28 cellular contexts compared by ENCODE assay signal in the genomic region with DNA sequence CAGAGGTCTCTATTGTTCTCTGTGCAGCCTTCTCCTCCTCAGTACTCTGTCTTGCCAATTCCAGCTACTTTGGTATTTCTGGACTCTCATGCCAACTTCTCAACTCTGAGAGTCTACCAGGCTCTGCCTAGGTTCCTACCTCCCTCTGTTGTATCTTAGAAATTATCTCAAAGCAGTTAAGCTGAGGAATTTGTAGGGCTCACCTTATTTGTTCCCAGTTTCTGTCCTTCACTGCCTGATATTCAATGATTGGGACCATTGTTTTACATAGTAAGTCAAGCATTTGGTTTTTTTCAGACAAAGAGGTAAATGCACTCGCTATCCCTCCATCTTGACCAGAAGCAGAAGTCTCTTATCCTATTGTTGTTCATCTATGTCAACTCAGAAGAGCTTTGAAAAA.
"Had no signal": no experiment of that assay in that cellular context is flagged by ENCODE, and none has a peak within 500 bp of the region (broad histone marks: within the 10 kb centered on the region; RNA-seq: fewer than 3 reads in every experiment).

No MANE protein-coding gene starts in this region.

- H3K9me3 Mint-ChIP-seq: type B pancreatic cell had no signal

- H3K4me1 Mint-ChIP-seq: stimulated activated effector memory CD8-positive, alpha-beta T cell treated with anti-CD3 and anti-CD28 coated beads, Interleukin-12 subunit alpha, Interleukin-12 subunit beta, amount 100 ng/mL, for 72 hours; stimulated activated memory B cell treated with anti-CD40 and anti-IgM and Interleukin-4, amounts not matched to agents 10 μg/mL and 1 μg/mL and 100 μg/mL, for 72 hours; stimulated activated naive B cell treated with anti-CD40 and anti-IgM and Interleukin-4, amounts not matched to agents 10 μg/mL and 1 μg/mL and 100 μg/mL, for 72 hours; stimulated activated naive CD8-positive, alpha-beta T cell treated with anti-CD3 and anti-CD28 coated beads, Interleukin-15, amount 100 ng/mL, for 72 hours had no signal

- H3K27ac Mint-ChIP-seq: stimulated activated effector memory CD8-positive, alpha-beta T cell treated with anti-CD3 and anti-CD28 coated beads, Interleukin-12 subunit alpha, Interleukin-12 subunit beta, amount 100 ng/mL, for 72 hours; stimulated activated memory B cell treated with anti-CD40 and anti-IgM and Interleukin-4, amounts not matched to agents 10 μg/mL and 1 μg/mL and 100 μg/mL, for 72 hours; stimulated activated naive B cell treated with anti-CD40 and anti-IgM and Interleukin-4, amounts not matched to agents 10 μg/mL and 1 μg/mL and 100 μg/mL, for 72 hours; stimulated activated naive CD8-positive, alpha-beta T cell treated with anti-CD3 and anti-CD28 coated beads, Interleukin-15, amount 100 ng/mL, for 72 hours; stimulated activated naive CD8-positive, alpha-beta T cell treated with anti-CD3 and anti-CD28 coated beads, Interleukin-15, Interleukin-2, amounts not matched to agents 100 ng/mL and 50 ng/mL, for 24 hours; type B pancreatic cell had no signal

- H3K4me3 Mint-ChIP-seq: stimulated activated effector memory CD8-positive, alpha-beta T cell treated with anti-CD3 and anti-CD28 coated beads, Interleukin-12 subunit alpha, Interleukin-12 subunit beta, amount 100 ng/mL, for 72 hours; stimulated activated memory B cell treated with anti-CD40 and anti-IgM and Interleukin-4, amounts not matched to agents 10 μg/mL and 1 μg/mL and 100 μg/mL, for 72 hours; stimulated activated naive B cell treated with anti-CD40 and anti-IgM and Interleukin-4, amounts not matched to agents 10 μg/mL and 1 μg/mL and 100 μg/mL, for 72 hours; stimulated activated naive CD8-positive, alpha-beta T cell treated with anti-CD3 and anti-CD28 coated beads, Interleukin-15, amount 100 ng/mL, for 72 hours; stimulated activated naive CD8-positive, alpha-beta T cell treated with anti-CD3 and anti-CD28 coated beads, Interleukin-15, Interleukin-2, amounts not matched to agents 100 ng/mL and 50 ng/mL, for 24 hours; type B pancreatic cell had no signal

- H3K36me3 ChIP-seq: stomach, suprapubic skin, thoracic aorta, thyroid gland, tibial artery, tibial nerve, transverse colon, upper lobe of left lung, upper lobe of right lung, uterus, vagina had no signal

- H3K36me3 Mint-ChIP-seq: stimulated activated effector memory CD8-positive, alpha-beta T cell treated with anti-CD3 and anti-CD28 coated beads, Interleukin-12 subunit alpha, Interleukin-12 subunit beta, amount 100 ng/mL, for 72 hours; stimulated activated memory B cell treated with anti-CD40 and anti-IgM and Interleukin-4, amounts not matched to agents 10 μg/mL and 1 μg/mL and 100 μg/mL, for 72 hours; stimulated activated naive B cell treated with anti-CD40 and anti-IgM and Interleukin-4, amounts not matched to agents 10 μg/mL and 1 μg/mL and 100 μg/mL, for 72 hours; type B pancreatic cell had no signal

- H3K9me3 ChIP-seq: stomach, suprapubic skin, testis, thoracic aorta, thyroid gland, tibial artery, transverse colon, upper lobe of left lung, upper lobe of right lung, uterus, vagina had no signal

- H3K27ac ChIP-seq: stomach, suprapubic skin, testis, thoracic aorta, thyroid gland, tibial artery, tibial nerve, transverse colon, upper lobe of left lung, upper lobe of right lung, vagina had no signal

- H3K4me1 ChIP-seq: stomach, suprapubic skin, testis, thyroid gland, tibial nerve, transverse colon, upper lobe of left lung, upper lobe of right lung, uterus had no signal

- H3K4me3 ChIP-seq: stomach, suprapubic skin, testis, thoracic aorta, thyroid gland, tibial artery, tibial nerve, transverse colon, upper lobe of left lung, upper lobe of right lung, uterus, vagina had no signal

- H3K27me3 Mint-ChIP-seq: stimulated activated memory B cell treated with anti-CD40 and anti-IgM and Interleukin-4, amounts not matched to agents 10 μg/mL and 1 μg/mL and 100 μg/mL, for 72 hours; stimulated activated naive CD8-positive, alpha-beta T cell treated with anti-CD3 and anti-CD28 coated beads, Interleukin-15, amount 100 ng/mL, for 72 hours; stimulated activated naive CD8-positive, alpha-beta T cell treated with anti-CD3 and anti-CD28 coated beads, Interleukin-15, Interleukin-2, amounts not matched to agents 100 ng/mL and 50 ng/mL, for 24 hours had no signal

- H3K27me3 ChIP-seq: stomach, suprapubic skin, testis, thyroid gland, tibial artery, tibial nerve, transverse colon, upper lobe of left lung, upper lobe of right lung, uterus, vagina had no signal

- DNase-seq: stimulated activated CD4-positive, alpha-beta T cell treated with anti-CD3 and anti-CD28 coated beads, Interleukin-2, amount 100 ng/mL, for 48 hours; stimulated activated CD4-positive, alpha-beta T cell treated with anti-CD3 and anti-CD28 coated beads, Interleukin-4, amount 100 ng/mL, for 1 hour; stimulated activated CD4-positive, alpha-beta T cell treated with anti-CD3 and anti-CD28 coated beads, Interleukin-4, amount 100 ng/mL, for 24 hours; stimulated activated CD4-positive, alpha-beta T cell treated with anti-CD3 and anti-CD28 coated beads, Interleukin-4, amount 100 ng/mL, for 4 hours; stimulated activated CD8-positive, alpha-beta memory T cell treated with anti-CD3 and anti-CD28 coated beads, Interleukin-4, amount 100 ng/mL, for 48 hours; stimulated activated naive B cell treated with anti-CD40 and anti-IgM and Interleukin-4, amounts not matched to agents 10 μg/mL and 1 μg/mL and 100 μg/mL, for 72 hours; stimulated activated naive CD4-positive, alpha-beta T cell; stimulated activated naive CD4-positive, alpha-beta T cell treated with Interleukin-2 at 50 U/mL for 16 hours; stimulated activated naive CD8-positive, alpha-beta T cell treated with anti-CD3 and anti-CD28 coated beads, Interleukin-15, amount 100 ng/mL, for 72 hours; stimulated activated naive CD8-positive, alpha-beta T cell treated with anti-CD3 and anti-CD28 coated beads, Interleukin-15, Interleukin-2, amounts not matched to agents 100 U/mL and 50 U/mL, for 24 hours; stomach; substantia nigra; testis; thyroid gland; tibial artery; transverse colon; trophoblast cell; upper lobe of left lung; upper lobe of right lung; uterus had no signal
